8 cellular contexts compared by ENCODE assay signal in the genomic region with DNA sequence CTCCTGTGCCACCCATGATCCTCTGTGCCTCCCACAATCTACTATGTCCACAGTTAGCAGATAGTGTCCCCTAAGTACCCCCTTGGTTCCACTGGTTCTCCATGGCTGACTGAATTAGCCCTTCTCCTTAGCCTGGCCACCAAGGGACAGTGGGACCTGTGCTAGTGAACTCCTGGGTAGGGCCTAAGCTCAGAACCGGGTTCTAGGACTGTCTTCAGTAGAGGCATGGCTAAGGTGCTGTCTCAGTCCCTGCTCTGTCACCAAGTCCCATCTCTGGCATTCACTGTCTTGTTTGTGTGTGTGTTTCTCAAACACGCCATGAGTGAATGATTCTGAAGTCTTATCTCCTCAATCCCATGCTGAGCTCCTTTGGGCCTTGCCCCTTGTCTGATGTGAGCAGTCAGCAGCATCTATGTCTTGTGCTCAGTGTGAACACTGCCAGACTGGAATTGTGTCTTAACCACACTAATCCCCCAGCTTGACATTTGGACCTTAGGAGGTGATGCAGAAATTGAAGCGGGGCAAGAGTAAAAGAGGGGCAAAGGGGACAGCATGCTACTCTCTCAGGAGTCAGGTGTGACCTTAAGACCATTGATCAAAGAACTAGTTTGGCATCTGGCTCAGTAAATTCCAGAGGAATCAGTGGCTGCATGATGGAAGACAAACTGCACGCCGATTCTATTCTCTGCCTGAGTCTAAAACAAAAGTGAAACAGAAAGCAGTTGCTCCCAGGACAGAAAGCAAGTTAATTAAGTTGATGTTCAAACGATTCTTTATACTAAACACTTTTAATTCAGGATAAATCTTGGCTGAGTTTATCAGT.
DNase-seq lines count a peak whose midpoint lies in the region; ATAC-seq, FAIRE-seq and TF ChIP-seq lines count a peak whose summit lies in the region.
"Had no signal": no experiment of that assay in that cellular context is flagged by ENCODE, and none has a peak within 500 bp of the region (broad histone marks: within the 10 kb centered on the region; RNA-seq: fewer than 3 reads in every experiment).

No MANE protein-coding gene starts in this region.

- DNase-seq in GM12892 (ENCODE audit: insufficient read length) (no peak), T-cell (no peak), fibroblast of villous mesenchyme (ENCODE audit: low read depth) (peak; percentile 66), HTR-8/SVneo (ENCODE audit: insufficient read length, low spot score) (no peak), NCI-H1694 treated with DMSO at 0.1 percent for 48 hours (lab: John Stamatoyannopoulos, UW) (no peak), inferior parietal cortex (ENCODE audit: extremely low spot score) (no peak)
- DNase-seq in stimulated activated effector memory CD8-positive, alpha-beta T cell treated with anti-CD3 and anti-CD28 coated beads, Interleukin-12 subunit alpha, Interleukin-12 subunit beta, amount 100 ng/mL, for 72 hours (ENCODE audit: low spot score in 2 of 2): peak in 1 of 2 donors; percentile 53
- DNase-seq: NCI-H2227 treated with DMSO at 0.1 percent for 48 hours had no signal

- peak overlapping the region; percentile 71 to 85 (median 73) for H3K4me3 Mint-ChIP-seq in T-cell
- H3K4me3 Mint-ChIP-seq in stimulated activated effector memory CD8-positive, alpha-beta T cell treated with anti-CD3 and anti-CD28 coated beads, Interleukin-12 subunit alpha, Interleukin-12 subunit beta, amount 100 ng/mL, for 72 hours: peak overlapping the region; percentile 63

- POLR2A ChIA-PET in T-cell (lab: Charles Lee): no interaction called here

- no peaks in the 10 kb centered on the region for H3K27me3 Mint-ChIP-seq in T-cell

- no peaks in the 10 kb centered on the region for H3K9me3 Mint-ChIP-seq in T-cell
- H3K9me3 Mint-ChIP-seq in stimulated activated effector memory CD8-positive, alpha-beta T cell treated with anti-CD3 and anti-CD28 coated beads, Interleukin-12 subunit alpha, Interleukin-12 subunit beta, amount 100 ng/mL, for 72 hours: no peaks in the 10 kb centered on the region

- FAIRE-seq in GM12892 (lab: Jason Lieb, UNC) (peak; percentile 44), HTR-8/SVneo (lab: Jason Lieb, UNC) (no peak)

- TF ChIP-seq CTCF in fibroblast of villous mesenchyme (IDR thresholded peaks at IDR 0.05; ENCODE audit: insufficient read depth, low read depth, low read length): no peak

- peaks cover 17 to 19% (median 18%) of the 10 kb centered on the region in 3 donors for H3K4me1 Mint-ChIP-seq in T-cell
- peaks cover 18% of the 10 kb centered on the region for H3K4me1 Mint-ChIP-seq in stimulated activated effector memory CD8-positive, alpha-beta T cell treated with anti-CD3 and anti-CD28 coated beads, Interleukin-12 subunit alpha, Interleukin-12 subunit beta, amount 100 ng/mL, for 72 hours

- TF ChIP-seq POLR2A in GM12892 (IDR thresholded peaks at IDR 0.05; ENCODE audit: low read depth, low read length): no peak

- H3K27ac Mint-ChIP-seq in T-cell: peak overlapping the region; percentile 56 to 83
- H3K27ac Mint-ChIP-seq in stimulated activated effector memory CD8-positive, alpha-beta T cell treated with anti-CD3 and anti-CD28 coated beads, Interleukin-12 subunit alpha, Interleukin-12 subunit beta, amount 100 ng/mL, for 72 hours: peak overlapping the region; percentile 91

- no peaks in the 10 kb centered on the region for H3K36me3 Mint-ChIP-seq in T-cell
- no peaks in the 10 kb centered on the region for H3K36me3 Mint-ChIP-seq in stimulated activated effector memory CD8-positive, alpha-beta T cell treated with anti-CD3 and anti-CD28 coated beads, Interleukin-12 subunit alpha, Interleukin-12 subunit beta, amount 100 ng/mL, for 72 hours

- ATAC-seq in T-cell (replicated peaks in 1 of 4): peak; percentile 30 to 65 (median 42)
- peak; percentile 56 for ATAC-seq in stimulated activated effector memory CD8-positive, alpha-beta T cell treated with anti-CD3 and anti-CD28 coated beads, Interleukin-12 subunit alpha, Interleukin-12 subunit beta, amount 100 ng/mL, for 72 hours

- peak overlapping the region; percentile 48 for H3K4me3 ChIP-seq in fibroblast of villous mesenchyme (ENCODE audit: low read depth, low read length)

- CTCF ChIA-PET in T-cell (lab: Charles Lee): interaction anchor here in 1 of 2 donors (0.6 to 0.7 kb wide), 2 partner anchors 315 to 1130 kb away, joined by 3 read pairs; no protein-coding TSS in a partner anchor
